ENCODE assay signal across 9 cellular contexts in genomic region chr14:106436310-106436905, GRCh38.
DNase-seq lines count a peak whose midpoint lies in the region; ATAC-seq, FAIRE-seq and TF ChIP-seq lines count a peak whose summit lies in the region.
"Had no signal": no experiment of that assay in that cellular context is flagged by ENCODE, and none has a peak within 500 bp of the region (broad histone marks: within the 10 kb centered on the region; RNA-seq: fewer than 3 reads in every experiment).

No MANE protein-coding gene starts in this region.

- H2AFZ ChIP-seq in PC-3 (ENCODE audit: low read length), result no peak overlapping the region

- H3K27me3 ChIP-seq in PC-3 (ENCODE audit: low read length), result no peaks in the 10 kb centered on the region

- H3K36me3 ChIP-seq in PC-3 (ENCODE audit: low read depth, low read length), result no peaks in the 10 kb centered on the region

- intact Hi-C loops in PC-3 (cut with micrococcal nuclease), result no loop called here

- no peak overlapping the region for H3K9ac ChIP-seq in PC-3 (ENCODE audit: low read length)

- ATAC-seq in HG03565 (IDR thresholded peaks at IDR 0.05; ENCODE audit: unreplicated experiment), result no peak
- ATAC-seq in PC-3, result no peak
- no peak for ATAC-seq in HG03196 (IDR thresholded peaks at IDR 0.05; ENCODE audit: unreplicated experiment)
- ATAC-seq: HCT116 had no signal

- H3K27ac ChIP-seq in PC-3 (ENCODE audit: low read length), result no peak overlapping the region

- no peak for FAIRE-seq in D721Med (lab: Jason Lieb, UNC)

- no peak overlapping the region for H3K4me3 ChIP-seq in PC-3 (ENCODE audit: low read length)

- POLR2A ChIA-PET in PC-3 (lab: Charles Lee; ENCODE audit: unreplicated experiment), result no interaction called here

- TF ChIP-seq CTCF in D721Med (IDR thresholded peaks at IDR 0.05; ENCODE audit: insufficient read depth, missing control alignments), result peak; percentile 33
- no peak for TF ChIP-seq CTCF in PC-3 (conservative IDR thresholded peaks at IDR 0.05; ENCODE audit: low read depth, low read length)

- no peaks in the 10 kb centered on the region for H4K20me1 ChIP-seq in PC-3 (ENCODE audit: low read length)

- CTCF ChIA-PET in PC-3 (lab: Charles Lee), result no interaction called here

- H3K4me2 ChIP-seq in PC-3 (ENCODE audit: low read length), result no peak overlapping the region

- H3K9me2 ChIP-seq in PC-3 (replicated peaks; ENCODE audit: low read length), result no peaks in the 10 kb centered on the region

- no peaks in the 10 kb centered on the region for H3K79me2 ChIP-seq in PC-3 (ENCODE audit: low read length)

- no peaks in the 10 kb centered on the region for H3K9me3 ChIP-seq in PC-3 (ENCODE audit: low read length)

- no peaks in the 10 kb centered on the region for H3K4me1 ChIP-seq in PC-3 (ENCODE audit: insufficient read depth, low read length)

- no TSS peak for BruUV-seq in PC-3 (replicated peaks; lab: Mats Ljungman, UMichigan)

- no peak for DNase-seq in D721Med (ENCODE audit: insufficient read length, low spot score)
- DNase-seq in MV-4-11 (lab: John Stamatoyannopoulos, UW), result peak; percentile 38
- DNase-seq in activated CD4-positive, alpha-beta T cell treated with anti-CD3 and anti-CD28 coated beads for 48 hours, result peak; percentile 81
- DNase-seq in germinal center (ENCODE audit: low spot score), result peak; percentile 10
- DNase-seq in stimulated activated CD8-positive, alpha-beta memory T cell treated with anti-CD3 and anti-CD28 coated beads, Interleukin-12 subunit alpha, Interleukin-12 subunit beta, amount 100 ng/mL, for 24 hours (ENCODE audit: extremely low read depth), result peak; percentile 44
- no peak for DNase-seq in PC-3

- no peaks in the 10 kb centered on the region for H3F3A ChIP-seq in PC-3 (ENCODE audit: low read length, unreplicated experiment)

Comparison
In these comparisons a context has a peak if more than half of its experiments do, and no peak if none do; other contexts are left out.
1. DNase-seq: peak in MV-4-11 (single experiment), activated CD4-positive, alpha-beta T cell treated with anti-CD3 and anti-CD28 coated beads for 48 hours (single experiment), germinal center (single experiment) and stimulated activated CD8-positive, alpha-beta memory T cell treated with anti-CD3 and anti-CD28 coated beads, Interleukin-12 subunit alpha, Interleukin-12 subunit beta, amount 100 ng/mL, for 24 hours (single experiment); none in D721Med (single experiment) and PC-3 (single experiment).